In genomic region chr5:68320094-68320986, GRCh38 we compare ENCODE assay signal across 16 cellular contexts.
DNase-seq lines count a peak whose midpoint lies in the region; ATAC-seq, FAIRE-seq and TF ChIP-seq lines count a peak whose summit lies in the region.
"Had no signal": no experiment of that assay in that cellular context is flagged by ENCODE, and none has a peak within 500 bp of the region (broad histone marks: within the 10 kb centered on the region; RNA-seq: fewer than 3 reads in every experiment).

No MANE protein-coding gene starts in this region.

- no peak overlapping the region for H3K4me2 ChIP-seq in K562 (ENCODE audit: insufficient read depth, low read length)
- H3K4me2 ChIP-seq in mesenchymal stem cell (ENCODE audit: low read length, poor library complexity, severe bottlenecking): no peak overlapping the region

- H4K91ac ChIP-seq in mesenchymal stem cell (ENCODE audit: low read length): no peak overlapping the region

- H3K4me3 ChIP-seq in ACC112 (ENCODE audit: low read depth, low read length) (no peak overlapping the region), K562 (no peak overlapping the region), mesenchymal stem cell (ENCODE audit: insufficient read depth in 1 of 2, low read depth in 1 of 2, low read length in 2 of 2) (no peak overlapping the region), BE2C (ENCODE audit: low read depth, low read length) (no peak overlapping the region)
- H3K4me3 ChIP-seq: uterus had no signal

- no peak for TF ChIP-seq CTCF in K562 (IDR thresholded peaks at IDR 0.05 in 2 of 3, conservative IDR thresholded peaks at IDR 0.05 in 1 of 3; ENCODE audit: insufficient read depth in 2 of 3, low read depth in 1 of 3, low read length in 3 of 3)
- TF ChIP-seq CTCF in BE2C (IDR thresholded peaks at IDR 0.05; ENCODE audit: low read depth, low read length): no peak

- no peak overlapping the region for H3K23ac ChIP-seq in mesenchymal stem cell (ENCODE audit: low read length in 2 of 2)

- H4K8ac ChIP-seq in mesenchymal stem cell (ENCODE audit: low read length): no peak overlapping the region

- DNase-seq in HT-29 (ENCODE audit: low spot score) (peak; percentile 67), K562 (ENCODE audit: extremely low read depth in 1 of 4, low spot score in 3 of 4) (peak in 3 of 4 experiments; percentile 20 to 77 (median 46)), mesenchymal stem cell (peak; percentile 50), NCI-H2196 treated with DMSO at 0.1 percent for 48 hours (lab: John Stamatoyannopoulos, UW; ENCODE audit: unreplicated experiment) (no peak), NCI-H2081 treated with DMSO at 0.1 percent for 48 hours (lab: John Stamatoyannopoulos, UW) (no peak), BE2C (no peak)
- DNase-seq: activated CD4-positive, alpha-beta T cell treated with anti-CD3 and anti-CD28 coated beads, Interleukin-2, amount 50 U/mL, for 48 hours; immature natural killer cell; KBM-7; NCI-H1417; NCI-H345; posterior cingulate gyrus; stimulated activated naive CD8-positive, alpha-beta T cell treated with anti-CD3 and anti-CD28 coated beads, Interleukin-15, amount 100 ng/mL, for 72 hours; uterus had no signal

- H2AFZ ChIP-seq in ACC112 (ENCODE audit: low read length, unreplicated experiment): no peak overlapping the region
- H2AFZ ChIP-seq in K562 (ENCODE audit: low read depth, low read length): no peak overlapping the region
- H2AFZ ChIP-seq in mesenchymal stem cell (ENCODE audit: low read depth, low read length): no peak overlapping the region

- peak; percentile 78 for ATAC-seq in K562
- ATAC-seq in GM21825 (IDR thresholded peaks at IDR 0.05; ENCODE audit: unreplicated experiment): no peak
- ATAC-seq: stimulated activated naive CD8-positive, alpha-beta T cell treated with anti-CD3 and anti-CD28 coated beads, Interleukin-15, amount 100 ng/mL, for 72 hours had no signal

- intact Hi-C loops in K562 (cut with micrococcal nuclease): no loop called here

- H4K20me1 ChIP-seq in K562 (replicated peaks; ENCODE audit: control insufficient read depth, insufficient read depth, low read length): no peaks in the 10 kb centered on the region

- POLR2A ChIA-PET in K562 (lab: Yijun Ruan, JAX): interaction anchor here (0.7 to 1.1 kb wide), 3 partner anchors 11 to 445 kb away, joined by 3 to 5 read pairs (median 3); no protein-coding TSS in a partner anchor

- H3K9me3 ChIP-seq in K562 (replicated peaks; ENCODE audit: control insufficient read depth, insufficient read depth, low read depth, low read length): no peaks in the 10 kb centered on the region
- H3K9me3 ChIP-seq in mesenchymal stem cell (ENCODE audit: control insufficient read depth, low read length): no peaks in the 10 kb centered on the region
- H3K9me3 ChIP-seq in BE2C: no peaks in the 10 kb centered on the region
- H3K9me3 ChIP-seq: uterus had no signal

- no TSS peak for BruUV-seq in K562 (replicated peaks; lab: Mats Ljungman, UMichigan)

- no peaks in the 10 kb centered on the region for H3K79me1 ChIP-seq in mesenchymal stem cell (replicated peaks; ENCODE audit: low read length, poor library complexity, severe bottlenecking)

- in situ Hi-C loops in K562 (cut with MboI): no loop called here

- no peak for TF ChIP-seq POLR2A in K562 (conservative IDR thresholded peaks at IDR 0.05)

- H3K27me3 ChIP-seq in ACC112 (ENCODE audit: insufficient read depth, low read length) (no peaks in the 10 kb centered on the region), K562 (ENCODE audit: control insufficient read depth in 2 of 2, insufficient read depth in 2 of 2, low read length in 2 of 2) (no peaks in the 10 kb centered on the region), mesenchymal stem cell (ENCODE audit: control insufficient read depth in 1 of 2, insufficient read depth in 1 of 2, low read length in 2 of 2) (no peaks in the 10 kb centered on the region), BE2C (no peaks in the 10 kb centered on the region)
- H3K27me3 ChIP-seq: uterus had no signal

- 0 out of 2 replicates have a peak overlapping the region, but pooled peaks have one; percentile 21 for H3K27ac ChIP-seq in ACC112 (ENCODE audit: low read depth, low read length)
- H3K27ac ChIP-seq in K562 (ENCODE audit: extremely low read depth, low read depth, low read length): no peak overlapping the region
- no peak overlapping the region for H3K27ac ChIP-seq in mesenchymal stem cell (ENCODE audit: low read length, poor library complexity, severe bottlenecking)

- no peak overlapping the region for H2BK120ac ChIP-seq in mesenchymal stem cell (ENCODE audit: low read depth, low read length)

- CTCF ChIA-PET in K562 (lab: Yijun Ruan, JAX; ENCODE audit: low intra/inter-chr PET ratio): no interaction called here

- peak; percentile 35; the same call in 1 of the 2 replicates for TF ChIP-seq EP300 in K562 (IDR thresholded peaks at IDR 0.05; ENCODE audit: low read length)

- no peaks in the 10 kb centered on the region for H3K9me1 ChIP-seq in K562 (ENCODE audit: control insufficient read depth, insufficient read depth, low read length)

- peak; percentile 90 for FAIRE-seq in K562 (lab: Jason Lieb, UNC)

- peak overlapping the region in 1 of 2 experiments; percentile 38 for H3K4ac ChIP-seq in mesenchymal stem cell (ENCODE audit: low read depth in 1 of 2, low read length in 2 of 2)

- peak overlapping the region; percentile 77 for H2AK5ac ChIP-seq in mesenchymal stem cell (ENCODE audit: low read length, severe bottlenecking)

- no peak overlapping the region for H3K14ac ChIP-seq in mesenchymal stem cell (ENCODE audit: low read length in 2 of 2)

- H2BK15ac ChIP-seq in mesenchymal stem cell (ENCODE audit: low read depth, poor library complexity, severe bottlenecking): no peak overlapping the region

- H2BK12ac ChIP-seq in mesenchymal stem cell (ENCODE audit: low read length in 2 of 2): peak overlapping the region; percentile 54 to 55

- no peak overlapping the region for H3K9ac ChIP-seq in K562 (ENCODE audit: insufficient read depth in 1 of 2, low read depth in 2 of 2, low read length in 2 of 2)
- H3K9ac ChIP-seq in mesenchymal stem cell (ENCODE audit: low read length): no peak overlapping the region

- H3K36me3 ChIP-seq in ACC112 (ENCODE audit: insufficient read depth, low read length) (no peaks in the 10 kb centered on the region), K562 (ENCODE audit: control insufficient read depth, insufficient read depth, low read length) (no peaks in the 10 kb centered on the region), mesenchymal stem cell (ENCODE audit: control insufficient read depth in 1 of 2, insufficient read depth in 2 of 2, low read depth in 1 of 2, low read length in 2 of 2) (no peaks in the 10 kb centered on the region), BE2C (no peaks in the 10 kb centered on the region)
- H3K36me3 ChIP-seq: uterus had no signal

- H3K4me1 ChIP-seq in ACC112 (ENCODE audit: control insufficient read depth, insufficient read depth, low read length, unreplicated experiment) (peaks cover 21% of the 10 kb centered on the region), K562 (replicated peaks in 1 of 2; ENCODE audit: control insufficient read depth in 2 of 2, insufficient read depth in 2 of 2, low read length in 2 of 2) (peaks cover 31 to 46% of the 10 kb centered on the region in 2 experiments; a peak in 4 of 5 replicates), mesenchymal stem cell (ENCODE audit: control insufficient read depth, insufficient read depth, low read depth, low read length) (peaks cover 3% of the 10 kb centered on the region), BE2C (no peaks in the 10 kb centered on the region)
- H3K4me1 ChIP-seq: uterus had no signal

- WGBS in K562 (ENCODE audit: insufficient coverage, low coverage, missing lambda C conversion rate): 3% methylated on average over 6 of the region's 6 CpGs
- WGBS in mesenchymal stem cell: 76% methylated on average over 3 of the region's 6 CpGs

- H3K79me2 ChIP-seq in ACC112 (ENCODE audit: control insufficient read depth, insufficient read depth, low read length, unreplicated experiment): no peaks in the 10 kb centered on the region
- H3K79me2 ChIP-seq in K562 (ENCODE audit: control insufficient read depth, insufficient read depth, low read length): no peaks in the 10 kb centered on the region

- H3K18ac ChIP-seq in mesenchymal stem cell (ENCODE audit: low read depth in 1 of 2, low read length in 2 of 2): peak overlapping the region; percentile 42 to 67

- no peak overlapping the region for H2BK5ac ChIP-seq in mesenchymal stem cell (ENCODE audit: low read depth, low read length, poor library complexity, severe bottlenecking)

- TF ChIP-seq RAD21 in K562 (CRISPR knock-in tag; conservative IDR thresholded peaks at IDR 0.05 in 1 of 2, IDR thresholded peaks at IDR 0.05 in 1 of 2): no peak

TF ChIP-seq in K562, 482 proteins besides CTCF, POLR2A, EP300 and RAD21 (continues in another document):
- TF ChIP-seq CBFA2T2 (conservative IDR thresholded peaks at IDR 0.05) (peak; percentile 52), TEAD4 (IDR thresholded peaks at IDR 0.05; ENCODE audit: low read length) (peak; percentile 30; the same call in 1 of the 2 replicates), TEAD4 (CRISPR knock-in tag; IDR thresholded peaks at IDR 0.05; ENCODE audit: borderline replicate concordance) (no peak), SMARCC2 (IDR thresholded peaks at IDR 0.05; ENCODE audit: low read depth) (peak; percentile 26; the same call in 1 of the 2 replicates), DPF2 (IDR thresholded peaks at IDR 0.05) (peak; percentile 47; the same call in 1 of the 2 replicates), ZBTB11 (CRISPR knock-in tag; IDR thresholded peaks at IDR 0.05) (peak in 1 of 3 experiments; percentile 56; a peak in 1 of 6 replicates), NFIC (IDR thresholded peaks at IDR 0.05) (peak; percentile 68)

Comparison
In these comparisons a context has a peak if more than half of its experiments do, and no peak if none do; other contexts are left out.
1. DNase-seq: peak in HT-29 (single experiment), K562 (3 of 4) and mesenchymal stem cell (single experiment); none in NCI-H2196 treated with DMSO at 0.1 percent for 48 hours (single experiment), NCI-H2081 treated with DMSO at 0.1 percent for 48 hours (single experiment) and BE2C (single experiment).